15 cellular contexts compared by ENCODE assay signal in genomic region chr4:113159901-113160545, GRCh38.
"Had no signal": no experiment of that assay in that cellular context is flagged by ENCODE, and none has a peak within 500 bp of the region (broad histone marks: within the 10 kb centered on the region; RNA-seq: fewer than 3 reads in every experiment).

No MANE protein-coding gene starts in this region.

- H3K27ac ChIP-seq: esophagus muscularis mucosa, prostate gland, right lobe of liver, upper lobe of left lung had no signal

- H3K27ac Mint-ChIP-seq: activated naive CD8-positive, alpha-beta T cell treated with anti-CD3 and anti-CD28 coated beads, Interleukin-2, amount 50 U/mL, for 24 hours; endodermal cell; immature natural killer cell; stimulated activated naive CD8-positive, alpha-beta T cell treated with anti-CD3 and anti-CD28 coated beads, Interleukin-15, Interleukin-2, amounts not matched to agents 100 ng/mL and 50 ng/mL, for 24 hours had no signal

- H3K4me1 Mint-ChIP-seq: activated naive CD8-positive, alpha-beta T cell treated with anti-CD3 and anti-CD28 coated beads, Interleukin-2, amount 50 U/mL, for 24 hours; immature natural killer cell had no signal

- H3K4me3 Mint-ChIP-seq: activated naive CD8-positive, alpha-beta T cell treated with anti-CD3 and anti-CD28 coated beads, Interleukin-2, amount 50 U/mL, for 24 hours; endodermal cell; immature natural killer cell; stimulated activated naive CD8-positive, alpha-beta T cell treated with anti-CD3 and anti-CD28 coated beads, Interleukin-15, Interleukin-2, amounts not matched to agents 100 ng/mL and 50 ng/mL, for 24 hours had no signal

- H3K4me1 ChIP-seq: prostate gland, right lobe of liver, upper lobe of left lung had no signal

- H3K27me3 Mint-ChIP-seq: activated naive CD8-positive, alpha-beta T cell treated with anti-CD3 and anti-CD28 coated beads, Interleukin-2, amount 50 U/mL, for 24 hours had no signal

- H3K36me3 ChIP-seq: esophagus muscularis mucosa, prostate gland, right lobe of liver, upper lobe of left lung had no signal

- DNase-seq: activated naive CD4-positive, alpha-beta T cell treated with Interleukin-2 at 50 U/mL for 16 hours; activated naive CD8-positive, alpha-beta T cell treated with anti-CD3 and anti-CD28 coated beads, Interleukin-2, amount 50 U/mL, for 24 hours; aorta; endodermal cell; foreskin fibroblast; head of caudate nucleus; immature natural killer cell; midbrain; right lobe of liver; upper lobe of left lung had no signal

- H3K9me3 Mint-ChIP-seq: activated naive CD8-positive, alpha-beta T cell treated with anti-CD3 and anti-CD28 coated beads, Interleukin-2, amount 50 U/mL, for 24 hours; endodermal cell; stimulated activated naive CD8-positive, alpha-beta T cell treated with anti-CD3 and anti-CD28 coated beads, Interleukin-15, Interleukin-2, amounts not matched to agents 100 ng/mL and 50 ng/mL, for 24 hours had no signal

- ATAC-seq: activated CD4-positive, CD25-positive, alpha-beta regulatory T cell treated with anti-CD3 and anti-CD28 coated beads, Interleukin-2, amount 50 U/mL, for 24 hours; activated naive CD8-positive, alpha-beta T cell treated with anti-CD3 and anti-CD28 coated beads, Interleukin-2, amount 50 U/mL, for 24 hours; right lobe of liver had no signal

- H3K36me3 Mint-ChIP-seq: immature natural killer cell had no signal

- H3K4me3 ChIP-seq: esophagus muscularis mucosa, lung, prostate gland, right lobe of liver, upper lobe of left lung had no signal

- H3K9me3 ChIP-seq: esophagus muscularis mucosa, prostate gland, right lobe of liver, upper lobe of left lung had no signal

- H3K27me3 ChIP-seq: esophagus muscularis mucosa, right lobe of liver, upper lobe of left lung had no signal
